ENCODE assay signal across 25 cellular contexts in the genomic region with DNA sequence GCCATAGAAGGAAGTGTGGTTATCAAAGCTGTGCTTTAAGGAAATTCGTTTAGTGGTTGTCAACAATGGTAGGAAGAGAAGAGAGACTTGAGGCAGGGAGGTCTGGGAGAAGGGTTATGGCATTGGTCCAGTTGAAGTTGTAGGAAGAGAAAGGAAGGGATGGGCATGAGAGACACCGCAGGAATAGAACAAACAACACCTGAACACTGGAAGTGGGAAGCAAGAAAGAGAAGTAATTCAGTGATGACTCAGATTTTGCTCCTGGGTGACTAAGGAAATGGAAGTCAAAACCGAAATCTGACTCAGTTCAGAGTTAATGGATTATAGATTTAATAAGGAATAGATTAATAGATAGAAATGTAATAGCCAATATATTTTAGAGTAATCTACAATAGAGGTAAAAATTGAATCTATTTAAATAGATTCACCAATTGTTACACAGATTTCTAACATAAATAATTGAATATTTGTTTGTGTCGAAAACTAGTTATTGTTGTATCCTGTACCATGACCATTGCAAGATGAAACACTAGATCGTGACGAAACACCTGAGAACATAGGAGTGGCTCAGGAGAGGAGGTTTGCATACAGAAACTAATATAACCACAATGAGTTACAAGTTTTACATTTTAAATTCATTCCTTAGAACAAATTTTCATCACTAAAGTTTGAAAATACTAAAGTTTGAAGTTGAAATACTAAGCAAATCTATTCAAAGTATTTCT. TPM values are rescaled to one million over a fixed set of nuclear protein-coding genes. Genes with fewer than 3 reads are reported as not detected.
A peak's percentile ranks its signal among the peaks of the same experiment; 100 is the strongest.
DNase-seq lines count a peak whose midpoint lies in the region; TF ChIP-seq lines count a peak whose summit lies in the region.
"Had no signal": no experiment of that assay in that cellular context is flagged by ENCODE, and none has a peak within 500 bp of the region (broad histone marks: within the 10 kb centered on the region; RNA-seq: fewer than 3 reads in every experiment).

No MANE protein-coding gene starts in this region.

- no peak overlapping the region for H3K4me3 ChIP-seq in epithelial cell of esophagus (ENCODE audit: low read length)
- H3K4me3 ChIP-seq: BLaER1, dorsolateral prefrontal cortex, heart right ventricle, SK-N-MC had no signal

- peak overlapping the region; percentile 50; the same call in 1 of the 2 replicates for H3K27ac ChIP-seq in 22Rv1
- H3K27ac ChIP-seq: BLaER1, dorsolateral prefrontal cortex, heart right ventricle, SK-N-MC had no signal

- DNase-seq in HPDE6-E6E7 (ENCODE audit: extremely low spot score): peak; percentile 68
- DNase-seq in RPMI7951 (ENCODE audit: low read depth): peak; percentile 30
- peak; percentile 82 for DNase-seq in epithelial cell of esophagus (ENCODE audit: low read depth)
- no peak for DNase-seq in SHP77 treated with DMSO at 0.1 percent for 48 hours (lab: John Stamatoyannopoulos, UW)
- DNase-seq in GM19238 (ENCODE audit: insufficient read length, low spot score): no peak
- DNase-seq in NCI-H1436 treated with DMSO at 0.1 percent for 48 hours (lab: John Stamatoyannopoulos, UW): no peak
- DNase-seq in AG08395 (ENCODE audit: low spot score): no peak
- DNase-seq: activated CD4-positive, alpha-beta T cell treated with anti-CD3 and anti-CD28 coated beads for 1 hour; activated CD8-positive, alpha-beta T cell treated with anti-CD3 and anti-CD28 coated beads, Interleukin-2, amount 10 ng/mL, durations not matched to agents 7 days and 5 days; COR-L47; dorsolateral prefrontal cortex; HCEC 1CT; heart right ventricle; KG1; mesendoderm; MV-4-11; NCI-H2171 treated with DMSO at 0.1 percent for 48 hours; NCI-H524; stimulated activated CD4-positive, alpha-beta T cell treated with anti-CD3 and anti-CD28 coated beads, Interleukin-12 subunit alpha, Interleukin-12 subunit beta, amount 100 ng/mL, for 4 hours; stimulated activated CD4-positive, alpha-beta T cell treated with anti-CD3 and anti-CD28 coated beads, Interleukin-4, amount 100 ng/mL, for 1 hour; T-helper 17 cell; trophoblast cell had no signal

- no peak for TF ChIP-seq CTCF in 22Rv1 (IDR thresholded peaks at IDR 0.05)
- no peak for TF ChIP-seq CTCF in epithelial cell of esophagus (IDR thresholded peaks at IDR 0.05; ENCODE audit: insufficient read depth, low read depth, low read length, missing control alignments)

RNA-seq across cellular contexts. Expression of a gene that starts 36.0 kb away (rescaled TPM):
- total RNA-seq in RPMI7951 (2014; rRNA removed; shearing (Covaris generic)): 593 and 598 TPM in 2 replicates

Comparison
In these comparisons a context has a peak if more than half of its experiments do, and no peak if none do; other contexts are left out.
1. DNase-seq: peak in HPDE6-E6E7 (single experiment), RPMI7951 (single experiment) and epithelial cell of esophagus (single experiment); none in SHP77 treated with DMSO at 0.1 percent for 48 hours (single experiment), GM19238 (single experiment), NCI-H1436 treated with DMSO at 0.1 percent for 48 hours (single experiment) and AG08395 (single experiment).